Comparison of ENCODE assay signal across 17 cellular contexts in genomic region chr12:3054993-3055711, GRCh38. TPM values are rescaled to one million over a fixed set of nuclear protein-coding genes. Genes with fewer than 3 reads are reported as not detected.
A peak's percentile ranks its signal among the peaks of the same experiment; 100 is the strongest.
DNase-seq lines count a peak whose midpoint lies in the region; ATAC-seq and TF ChIP-seq lines count a peak whose summit lies in the region.
"Had no signal": no experiment of that assay in that cellular context is flagged by ENCODE, and none has a peak within 500 bp of the region (broad histone marks: within the 10 kb centered on the region; RNA-seq: fewer than 3 reads in every experiment).

No MANE protein-coding gene starts in this region.

- H3K4me3 ChIP-seq in GM23338 (no peak overlapping the region), PC-9 (no peak overlapping the region)
- H3K4me3 ChIP-seq: ascending aorta, lung, neural progenitor cell had no signal

- H3K9me3 ChIP-seq in PC-9 (ENCODE audit: insufficient read depth, low read depth) = no peaks in the 10 kb centered on the region
- H3K9me3 ChIP-seq: ascending aorta had no signal

- H4K20me1 ChIP-seq in GM23338 (replicated peaks; ENCODE audit: insufficient read depth) (no peaks in the 10 kb centered on the region), PC-9 (ENCODE audit: insufficient read depth) (no peaks in the 10 kb centered on the region)

- no peak overlapping the region for H3K27ac Mint-ChIP-seq in GM23338
- peak overlapping the region; percentile 59 to 84 (median 72) for H3K27ac Mint-ChIP-seq in brain
- H3K27ac Mint-ChIP-seq: activated T-helper 2 cell treated with anti-CD3 and anti-CD28 coated beads, Interferon-gamma antibody, Interleukin-2, Interleukin-4, amounts not matched to agents 10 μg/mL and 5 μg/mL and 100 μg/mL, durations not matched to agents 14 hours and 24 hours and 36 hours; stimulated activated memory B cell treated with anti-CD40 and anti-IgM and Interleukin-4, amounts not matched to agents 10 μg/mL and 1 μg/mL and 100 μg/mL, for 72 hours had no signal

- H3F3A ChIP-seq in GM23338 (replicated peaks; ENCODE audit: low read depth) = no peaks in the 10 kb centered on the region
- H3F3A ChIP-seq in PC-9 (ENCODE audit: insufficient read depth, low read depth) = no peaks in the 10 kb centered on the region

- DNase-seq in GM23338 (ENCODE audit: low spot score) (no peak), left colon (peak; percentile 18 to 47), sciatic nerve (ENCODE audit: low spot score) (peak; percentile 76), PC-9 (no peak), NCI-H1417 treated with DMSO at 0.1 percent for 48 hours (lab: John Stamatoyannopoulos, UW) (no peak), C1 segment of cervical spinal cord (lab: John Stamatoyannopoulos, UW) (no peak)
- no peak for DNase-seq in activated naive CD4-positive, alpha-beta T cell treated with Interleukin-2 at 50 U/mL for 16 hours
- DNase-seq: MM.1S, NCI-H187 treated with DMSO at 0.1 percent for 48 hours, NCI-H526, PC-3 had no signal

- H3K4me1 Mint-ChIP-seq in GM23338 = peaks cover 11% of the 10 kb centered on the region
- peaks cover 16% of the 10 kb centered on the region for H3K4me1 Mint-ChIP-seq in brain

- no peaks in the 10 kb centered on the region for H3K27me3 ChIP-seq in GM23338 (ENCODE audit: insufficient read depth)
- H3K27me3 ChIP-seq in PC-9 (ENCODE audit: insufficient read depth, low read depth) = peaks cover 30% of the 10 kb centered on the region
- H3K27me3 ChIP-seq: ascending aorta, neural progenitor cell had no signal

- H3K4me3 Mint-ChIP-seq in GM23338 = no peak overlapping the region
- peak overlapping the region in 2 of 5 experiments; percentile 15 to 40 for H3K4me3 Mint-ChIP-seq in brain
- H3K4me3 Mint-ChIP-seq: neural progenitor cell; stimulated activated memory B cell treated with anti-CD40 and anti-IgM and Interleukin-4, amounts not matched to agents 10 μg/mL and 1 μg/mL and 100 μg/mL, for 72 hours had no signal

- BruUV-seq in PC-9 (replicated peaks; lab: Mats Ljungman, UMichigan) = no TSS peak

- H3K27me3 Mint-ChIP-seq in GM23338 (ENCODE audit: insufficient read depth, low read depth, poor library complexity) (peaks cover 6% of the 10 kb centered on the region), brain (peaks cover 13% of the 10 kb centered on the region)

- no peak overlapping the region for H2AFZ ChIP-seq in GM23338
- no peak overlapping the region for H2AFZ ChIP-seq in PC-9
- H2AFZ ChIP-seq: neural progenitor cell had no signal

- intact Hi-C loops in left colon (cut with DNase I, micrococcal nuclease) = no loop called here
- intact Hi-C loops in sciatic nerve (cut with DNase I) = no loop called here
- intact Hi-C loops in PC-9 (cut with micrococcal nuclease; ENCODE audit: unreplicated experiment) = no loop called here

- H3K9me3 Mint-ChIP-seq in GM23338 (no peaks in the 10 kb centered on the region; the same call in 2 of the 3 replicates), brain (peaks cover 0 to 3% (median 0%) of the 10 kb centered on the region in 5 experiments)
- H3K9me3 Mint-ChIP-seq: activated T-helper 2 cell treated with anti-CD3 and anti-CD28 coated beads, Interferon-gamma antibody, Interleukin-2, Interleukin-4, amounts not matched to agents 10 μg/mL and 5 μg/mL and 100 μg/mL, durations not matched to agents 14 hours and 24 hours and 36 hours; neural progenitor cell; stimulated activated memory B cell treated with anti-CD40 and anti-IgM and Interleukin-4, amounts not matched to agents 10 μg/mL and 1 μg/mL and 100 μg/mL, for 72 hours had no signal

- no peaks in the 10 kb centered on the region for H3K79me2 ChIP-seq in GM23338 (replicated peaks; ENCODE audit: insufficient read depth)
- H3K79me2 ChIP-seq in PC-9 (ENCODE audit: low read depth) = no peaks in the 10 kb centered on the region

- H3K36me3 ChIP-seq in GM23338 (ENCODE audit: insufficient read depth) = no peaks in the 10 kb centered on the region
- H3K36me3 ChIP-seq in PC-9 (ENCODE audit: low read depth) = no peaks in the 10 kb centered on the region
- H3K36me3 ChIP-seq: ascending aorta, neural progenitor cell had no signal

- POLR2A ChIA-PET in PC-9 (lab: Charles Lee; ENCODE audit: unreplicated experiment) = no interaction called here

- H3K27ac ChIP-seq in GM23338 (ENCODE audit: low read depth) (0 out of 2 replicates have a peak overlapping the region, but pooled peaks have one; percentile 32), PC-9 (no peak overlapping the region)
- H3K27ac ChIP-seq: ascending aorta, neural progenitor cell had no signal

- H3K36me3 Mint-ChIP-seq in GM23338 (ENCODE audit: low read depth) (no peaks in the 10 kb centered on the region), brain (no peaks in the 10 kb centered on the region)
- H3K36me3 Mint-ChIP-seq: neural progenitor cell; stimulated activated memory B cell treated with anti-CD40 and anti-IgM and Interleukin-4, amounts not matched to agents 10 μg/mL and 1 μg/mL and 100 μg/mL, for 72 hours had no signal

- no peaks in the 10 kb centered on the region for H3K9me2 ChIP-seq in GM23338 (ENCODE audit: insufficient read depth)
- H3K9me2 ChIP-seq in PC-9 (ENCODE audit: insufficient read depth) = no peaks in the 10 kb centered on the region

- ATAC-seq in GM23338 (no peak), left colon (no peak), sciatic nerve (peak; percentile 95)
- ATAC-seq: PC-3; stimulated activated memory B cell treated with anti-CD40 and anti-IgM and Interleukin-4, amounts not matched to agents 10 μg/mL and 1 μg/mL and 100 μg/mL, for 72 hours had no signal

- CTCF ChIA-PET in PC-9 (lab: Charles Lee) = interaction anchor here (0.6 kb wide), 1 partner anchor 13 kb away, joined by 3 read pairs; no protein-coding TSS in a partner anchor

- H3K4me2 ChIP-seq in GM23338 (no peak overlapping the region), PC-9 (no peak overlapping the region)
- H3K4me2 ChIP-seq: neural progenitor cell had no signal

- H3K4me1 ChIP-seq in GM23338 (ENCODE audit: insufficient read depth) (peaks cover 10% of the 10 kb centered on the region), PC-9 (replicated peaks; ENCODE audit: insufficient read depth) (no peaks in the 10 kb centered on the region)
- H3K4me1 ChIP-seq: ascending aorta had no signal

- TF ChIP-seq CTCF in GM23338 (conservative IDR thresholded peaks at IDR 0.05; ENCODE audit: low read depth in 2 of 2) (no peak), brain (conservative IDR thresholded peaks at IDR 0.05) (no peak), PC-9 (conservative IDR thresholded peaks at IDR 0.05) (no peak)

TF ChIP-seq in GM23338, 12 proteins besides CTCF, POLR2A, EP300 and RAD21 (continues in another document):
- TF ChIP-seq, protein P1, sequence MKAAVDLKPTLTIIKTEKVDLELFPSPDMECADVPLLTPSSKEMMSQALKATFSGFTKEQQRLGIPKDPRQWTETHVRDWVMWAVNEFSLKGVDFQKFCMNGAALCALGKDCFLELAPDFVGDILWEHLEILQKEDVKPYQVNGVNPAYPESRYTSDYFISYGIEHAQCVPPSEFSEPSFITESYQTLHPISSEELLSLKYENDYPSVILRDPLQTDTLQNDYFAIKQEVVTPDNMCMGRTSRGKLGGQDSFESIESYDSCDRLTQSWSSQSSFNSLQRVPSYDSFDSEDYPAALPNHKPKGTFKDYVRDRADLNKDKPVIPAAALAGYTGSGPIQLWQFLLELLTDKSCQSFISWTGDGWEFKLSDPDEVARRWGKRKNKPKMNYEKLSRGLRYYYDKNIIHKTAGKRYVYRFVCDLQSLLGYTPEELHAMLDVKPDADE (IDR thresholded peaks at IDR 0.05) = no peak
- TF ChIP-seq EZH2 (IDR thresholded peaks at IDR 0.05; ENCODE audit: low read depth, unreplicated experiment) (no peak), CREB1 (CRISPR knock-in tag; IDR thresholded peaks at IDR 0.05; ENCODE audit: low read depth) (no peak), REST (IDR thresholded peaks at IDR 0.05; ENCODE audit: unreplicated experiment) (no peak), ZNF114 (CRISPR knock-in tag; IDR thresholded peaks at IDR 0.05) (no peak), POLR2AphosphoS5 (IDR thresholded peaks at IDR 0.05; ENCODE audit: low read depth) (no peak), STAT1 (IDR thresholded peaks at IDR 0.05; ENCODE audit: unreplicated experiment) (no peak), EZH2phosphoT487 (IDR thresholded peaks at IDR 0.05; ENCODE audit: unreplicated experiment) (no peak), NANOG (IDR thresholded peaks at IDR 0.05; ENCODE audit: borderline replicate concordance) (no peak)

RNA-seq across cellular contexts. Expression of gene TSPAN9, which starts 22.0 kb away (rescaled TPM):
- total RNA-seq in GM23338 (2014; rRNA removed; shearing (Covaris generic)) = 17.2 and 31.5 TPM in 2 replicates
- polyA plus RNA-seq in GM23338 (2016; fragmentation: Nextera tagmentation; extraction: Ambion mirVana) (5.1 and 6.0 TPM in 2 replicates), brain (ENCODE audit: insufficient read depth, low read depth, low replicate concordance) (9.1 TPM)
- total RNA-seq in left colon (1 to 10 TPM; 7.1 to 9.6 TPM), sciatic nerve (37.5 TPM), PC-9 (2021) (8.9 and 9.6 TPM in 2 replicates)

Comparison
In these comparisons a context has a peak if more than half of its experiments do, and no peak if none do; other contexts are left out.
1. DNase-seq: peak in left colon (2 of 2) and sciatic nerve (single experiment); none in GM23338 (single experiment), activated naive CD4-positive, alpha-beta T cell treated with Interleukin-2 at 50 U/mL for 16 hours (single experiment), PC-9 (0 of 2), NCI-H1417 treated with DMSO at 0.1 percent for 48 hours (single experiment) and C1 segment of cervical spinal cord (0 of 14).